21 cellular contexts compared by ENCODE assay signal in the genomic region with DNA sequence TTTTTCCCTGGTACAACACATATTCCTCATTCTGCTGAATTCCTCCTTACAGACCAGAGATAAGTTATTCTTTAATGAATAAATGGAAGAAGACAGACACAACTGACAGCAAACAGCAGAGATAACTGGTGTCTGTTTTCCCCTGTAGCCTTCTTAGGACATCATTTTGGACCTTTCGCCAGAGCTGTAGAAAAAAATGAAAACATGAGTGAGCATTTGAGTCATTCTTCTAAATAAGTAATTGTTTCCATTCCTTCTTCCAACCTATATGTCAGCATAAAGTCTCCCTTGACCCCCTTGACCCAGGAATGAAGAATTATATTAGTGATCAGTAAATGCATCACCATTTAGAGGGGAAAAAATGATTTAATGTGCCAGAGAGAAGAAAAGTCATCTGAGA.
"Had no signal": no experiment of that assay in that cellular context is flagged by ENCODE, and none has a peak within 500 bp of the region (broad histone marks: within the 10 kb centered on the region; RNA-seq: fewer than 3 reads in every experiment).

No MANE protein-coding gene starts in this region.

- H3K4me1 ChIP-seq: heart left ventricle, upper lobe of left lung had no signal

- H3K4me3 ChIP-seq: heart left ventricle, thoracic aorta, upper lobe of left lung had no signal

- DNase-seq: activated CD4-positive, alpha-beta T cell treated with anti-CD3 and anti-CD28 coated beads, Interleukin-2, amount 10 ng/mL, durations not matched to agents 7 days and 5 days; activated CD4-positive, CD25-positive, alpha-beta regulatory T cell treated with anti-CD3 and anti-CD28 coated beads, Interleukin-2, amount 50 U/mL, for 72 hours; activated CD8-positive, alpha-beta memory T cell treated with anti-CD3 and anti-CD28 coated beads, Interleukin-2, amount 10 ng/mL, durations not matched to agents 7 days and 5 days; activated CD8-positive, alpha-beta T cell treated with anti-CD3 and anti-CD28 coated beads for 36 hours; activated gamma-delta T cell treated with Interleukin-2 at 50 U/mL for 16 hours; activated T-cell treated with anti-CD3 and anti-CD28 coated beads for 4 hours; aorta; caudate nucleus; effector memory CD4-positive, alpha-beta T cell; heart left ventricle; islet precursor cell; left colon; occipital lobe; small intestine; stimulated activated CD4-positive, alpha-beta T cell treated with anti-CD3 and anti-CD28 coated beads, Interleukin-2, amount 100 ng/mL, for 24 hours; T-helper 2 cell; upper lobe of left lung; WERI-Rb-1 had no signal

- H3K27ac ChIP-seq: heart left ventricle, thoracic aorta, upper lobe of left lung, WERI-Rb-1 had no signal

- H3K36me3 ChIP-seq: heart left ventricle, thoracic aorta, upper lobe of left lung, WERI-Rb-1 had no signal

- H3K27me3 ChIP-seq: heart left ventricle, upper lobe of left lung had no signal

- ATAC-seq: activated CD8-positive, alpha-beta memory T cell treated with anti-CD3 and anti-CD28 coated beads, Interleukin-2, amount 10 ng/mL, durations not matched to agents 7 days and 5 days; activated CD8-positive, alpha-beta T cell treated with anti-CD3 and anti-CD28 coated beads for 36 hours; heart left ventricle; left colon; sciatic nerve; stimulated activated effector memory CD8-positive, alpha-beta T cell treated with anti-CD3 and anti-CD28 coated beads, Interleukin-12 subunit alpha, Interleukin-12 subunit beta, amount 100 ng/mL, for 72 hours had no signal
